ENCODE assay signal across 2 cellular contexts in the genomic region with DNA sequence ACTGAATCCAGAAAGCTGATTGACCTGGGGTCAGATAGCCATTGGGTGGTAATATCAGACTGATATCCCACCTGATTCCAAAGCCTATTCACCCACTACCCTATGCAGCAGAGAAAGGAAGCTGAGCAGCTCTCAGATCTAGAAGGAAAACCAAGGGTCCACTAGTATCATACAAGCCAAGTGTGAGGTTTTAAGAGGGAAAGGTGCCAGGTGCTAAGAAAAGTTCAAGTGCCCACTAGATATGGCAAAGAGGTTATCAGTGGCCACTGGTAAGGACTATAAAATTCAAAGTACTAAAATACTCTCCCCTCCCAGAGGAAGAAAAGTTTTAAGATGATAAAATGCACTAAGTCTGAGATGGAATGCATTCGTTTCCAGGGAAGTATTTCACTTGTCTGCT.
TF ChIP-seq lines count a peak whose summit lies in the region.

No MANE protein-coding gene starts in this region.

TF ChIP-seq in IMR-90, 13 proteins besides CTCF, POLR2A, EP300 and RAD21:
- TF ChIP-seq MAZ (IDR thresholded peaks at IDR 0.05; ENCODE audit: borderline replicate concordance, low read depth, low read length) (no peak), MAFK (IDR thresholded peaks at IDR 0.05; ENCODE audit: low read depth, low read length) (no peak), FOS (IDR thresholded peaks at IDR 0.05; ENCODE audit: low read depth, low read length) (no peak), SMC3 (IDR thresholded peaks at IDR 0.05; ENCODE audit: low read depth, low read length) (no peak)
- TF ChIP-seq, protein P1, sequence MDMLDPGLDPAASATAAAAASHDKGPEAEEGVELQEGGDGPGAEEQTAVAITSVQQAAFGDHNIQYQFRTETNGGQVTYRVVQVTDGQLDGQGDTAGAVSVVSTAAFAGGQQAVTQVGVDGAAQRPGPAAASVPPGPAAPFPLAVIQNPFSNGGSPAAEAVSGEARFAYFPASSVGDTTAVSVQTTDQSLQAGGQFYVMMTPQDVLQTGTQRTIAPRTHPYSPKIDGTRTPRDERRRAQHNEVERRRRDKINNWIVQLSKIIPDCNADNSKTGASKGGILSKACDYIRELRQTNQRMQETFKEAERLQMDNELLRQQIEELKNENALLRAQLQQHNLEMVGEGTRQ (IDR thresholded peaks at IDR 0.05; ENCODE audit: low read depth, low read length): no peak

TF ChIP-seq in WTC11, 78 proteins besides CTCF, POLR2A, EP300 and RAD21:
- TF ChIP-seq ATF6 (CRISPR knock-in tag; IDR thresholded peaks at IDR 0.05): no peak
- TF ChIP-seq EMX1 (CRISPR knock-in tag; IDR thresholded peaks at IDR 0.05): no peak
- TF ChIP-seq FOXK1 (CRISPR knock-in tag; IDR thresholded peaks at IDR 0.05): no peak
- TF ChIP-seq SMAD4 (CRISPR knock-in tag; IDR thresholded peaks at IDR 0.05): no peak
- no peak for TF ChIP-seq ESRRA (CRISPR knock-in tag; IDR thresholded peaks at IDR 0.05; ENCODE audit: borderline replicate concordance)
- TF ChIP-seq, protein P2, sequence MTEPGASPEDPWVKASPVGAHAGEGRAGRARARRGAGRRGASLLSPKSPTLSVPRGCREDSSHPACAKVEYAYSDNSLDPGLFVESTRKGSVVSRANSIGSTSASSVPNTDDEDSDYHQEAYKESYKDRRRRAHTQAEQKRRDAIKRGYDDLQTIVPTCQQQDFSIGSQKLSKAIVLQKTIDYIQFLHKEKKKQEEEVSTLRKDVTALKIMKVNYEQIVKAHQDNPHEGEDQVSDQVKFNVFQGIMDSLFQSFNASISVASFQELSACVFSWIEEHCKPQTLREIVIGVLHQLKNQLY (CRISPR knock-in tag; IDR thresholded peaks at IDR 0.05): no peak
- TF ChIP-seq GABPB1 (CRISPR knock-in tag; IDR thresholded peaks at IDR 0.05): no peak
- TF ChIP-seq ZNF317 (CRISPR knock-in tag; IDR thresholded peaks at IDR 0.05; ENCODE audit: borderline replicate concordance, low read depth): no peak
- no peak for TF ChIP-seq ZNF425 (CRISPR knock-in tag; conservative IDR thresholded peaks at IDR 0.05)
- TF ChIP-seq SMAD3 (CRISPR knock-in tag; IDR thresholded peaks at IDR 0.05; ENCODE audit: borderline replicate concordance): no peak
- TF ChIP-seq, protein P3, sequence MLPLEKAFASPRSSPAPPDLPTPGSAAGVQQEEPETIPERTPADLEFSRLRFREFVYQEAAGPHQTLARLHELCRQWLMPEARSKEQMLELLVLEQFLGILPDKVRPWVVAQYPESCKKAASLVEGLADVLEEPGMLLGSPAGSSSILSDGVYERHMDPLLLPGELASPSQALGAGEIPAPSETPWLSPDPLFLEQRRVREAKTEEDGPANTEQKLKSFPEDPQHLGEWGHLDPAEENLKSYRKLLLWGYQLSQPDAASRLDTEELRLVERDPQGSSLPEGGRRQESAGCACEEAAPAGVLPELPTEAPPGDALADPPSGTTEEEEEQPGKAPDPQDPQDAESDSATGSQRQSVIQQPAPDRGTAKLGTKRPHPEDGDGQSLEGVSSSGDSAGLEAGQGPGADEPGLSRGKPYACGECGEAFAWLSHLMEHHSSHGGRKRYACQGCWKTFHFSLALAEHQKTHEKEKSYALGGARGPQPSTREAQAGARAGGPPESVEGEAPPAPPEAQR (CRISPR knock-in tag; IDR thresholded peaks at IDR 0.05): no peak
- TF ChIP-seq ZMAT4 (CRISPR knock-in tag; IDR thresholded peaks at IDR 0.05): no peak
- no peak for TF ChIP-seq ATF1 (CRISPR knock-in tag; IDR thresholded peaks at IDR 0.05)
- TF ChIP-seq ZNF396 (CRISPR knock-in tag; IDR thresholded peaks at IDR 0.05; ENCODE audit: borderline replicate concordance): no peak
- no peak for TF ChIP-seq PRRX2 (CRISPR knock-in tag; IDR thresholded peaks at IDR 0.05)
- TF ChIP-seq CBFB (CRISPR knock-in tag; IDR thresholded peaks at IDR 0.05; ENCODE audit: low read depth): no peak
- TF ChIP-seq CREM (CRISPR knock-in tag; IDR thresholded peaks at IDR 0.05): no peak
- TF ChIP-seq NFATC4 (CRISPR knock-in tag; IDR thresholded peaks at IDR 0.05): no peak
TF ChIP-seq in WTC11: peak in this region for 0.
